In genomic region chr2:61423714-61424113, GRCh38 we compare ENCODE assay signal across 14 cellular contexts. TPM values are rescaled to one million over a fixed set of nuclear protein-coding genes. Genes with fewer than 3 reads are reported as not detected.
DNase-seq lines count a peak whose midpoint lies in the region; ATAC-seq, FAIRE-seq and TF ChIP-seq lines count a peak whose summit lies in the region.
"Had no signal": no experiment of that assay in that cellular context is flagged by ENCODE, and none has a peak within 500 bp of the region (broad histone marks: within the 10 kb centered on the region; RNA-seq: fewer than 3 reads in every experiment).

No MANE protein-coding gene starts in this region.

- H3K4me2 ChIP-seq in skeletal muscle satellite cell (ENCODE audit: low read length): peak overlapping the region; percentile 67

- H3K27me3 ChIP-seq in skeletal muscle satellite cell (ENCODE audit: control insufficient read depth, insufficient read depth, low read length): no peaks in the 10 kb centered on the region

- ATAC-seq in SK-N-SH treated with all-trans-retinoic acid at 6 μM for 48 hours: peak; percentile 30; the same call in 1 of the 3 replicates
- ATAC-seq: activated CD4-positive, CD25-positive, alpha-beta regulatory T cell treated with anti-CD3 and anti-CD28 coated beads, Interleukin-2, amount 50 U/mL, for 24 hours; stimulated activated naive CD8-positive, alpha-beta T cell treated with anti-CD3 and anti-CD28 coated beads, Interleukin-15, Interleukin-2, amounts not matched to agents 100 U/mL and 50 U/mL, for 24 hours had no signal

- peaks cover 22% of the 10 kb centered on the region for H3K4me1 ChIP-seq in skeletal muscle satellite cell (ENCODE audit: control insufficient read depth, insufficient read depth, low read length)

- peak; percentile 41 for FAIRE-seq in H54 (lab: Jason Lieb, UNC)
- FAIRE-seq: RCC 7860 had no signal

- TF ChIP-seq CTCF in fibroblast of pulmonary artery (IDR thresholded peaks at IDR 0.05; ENCODE audit: low read length, missing control alignments): no peak

- H3K36me3 ChIP-seq in skeletal muscle satellite cell (ENCODE audit: insufficient read depth, low read length): no peaks in the 10 kb centered on the region

- no peak for TF ChIP-seq POLR2A in H54 (IDR thresholded peaks at IDR 0.05; ENCODE audit: low read depth, low read length)

- H3K4me3 ChIP-seq in fibroblast of pulmonary artery (replicated peaks; ENCODE audit: low read depth, low read length): no peak overlapping the region
- peak overlapping the region; percentile 22 for H3K4me3 ChIP-seq in skeletal muscle satellite cell (ENCODE audit: low read length)

- H3K9me3 ChIP-seq in skeletal muscle satellite cell (replicated peaks; ENCODE audit: low read length): no peaks in the 10 kb centered on the region

- DNase-seq in H54 (ENCODE audit: insufficient read length, low spot score) (no peak), fibroblast of pulmonary artery (ENCODE audit: low read depth) (peak; percentile 70), T1000 (lab: John Stamatoyannopoulos, UW) (no peak), CD1c-positive myeloid dendritic cell (ENCODE audit: extremely low spot score) (no peak), cerebellar nuclear complex (lab: John Stamatoyannopoulos, UW) (no peak)
- DNase-seq: activated CD8-positive, alpha-beta memory T cell treated with anti-CD3 and anti-CD28 coated beads, Interleukin-2, amount 50 U/mL, for 48 hours; immature natural killer cell; mesendoderm; NCI-H187; stimulated activated naive CD8-positive, alpha-beta T cell treated with anti-CD3 and anti-CD28 coated beads, Interleukin-15, Interleukin-2, amounts not matched to agents 100 U/mL and 50 U/mL, for 24 hours had no signal

- H3K9ac ChIP-seq in skeletal muscle satellite cell (ENCODE audit: low read depth, low read length): no peak overlapping the region

TF ChIP-seq in SK-N-SH treated with all-trans-retinoic acid at 6 μM for 48 hours, 23 proteins besides CTCF, POLR2A, EP300 and RAD21:
- TF ChIP-seq SNAI2 (CRISPR knock-in tag; IDR thresholded peaks at IDR 0.05) (no peak), CREB5 (CRISPR knock-in tag; IDR thresholded peaks at IDR 0.05; ENCODE audit: low read depth) (no peak), CSDC2 (CRISPR knock-in tag; IDR thresholded peaks at IDR 0.05) (no peak), RARB (CRISPR knock-in tag; IDR thresholded peaks at IDR 0.05) (no peak), TOX (CRISPR knock-in tag; IDR thresholded peaks at IDR 0.05; ENCODE audit: borderline replicate concordance) (no peak), POU6F1 (CRISPR knock-in tag; IDR thresholded peaks at IDR 0.05; ENCODE audit: borderline replicate concordance, low read depth) (no peak), ZFP30 (CRISPR knock-in tag; IDR thresholded peaks at IDR 0.05) (no peak), ISL1 (CRISPR knock-in tag; IDR thresholded peaks at IDR 0.05) (no peak), ZNF8 (CRISPR knock-in tag; IDR thresholded peaks at IDR 0.05) (no peak), ZC3H10 (CRISPR knock-in tag; IDR thresholded peaks at IDR 0.05) (no peak), ARNTL (CRISPR knock-in tag; IDR thresholded peaks at IDR 0.05; ENCODE audit: borderline replicate concordance, low read depth) (no peak)

RNA-seq across cellular contexts. Expression of gene USP34, which starts 47.2 kb away (rescaled TPM):
- 62.7 and 82.9 TPM in 2 replicates for total RNA-seq in skeletal muscle satellite cell (2012; rRNA removed)
